Comparison of ENCODE assay signal across 24 cellular contexts in the genomic region with DNA sequence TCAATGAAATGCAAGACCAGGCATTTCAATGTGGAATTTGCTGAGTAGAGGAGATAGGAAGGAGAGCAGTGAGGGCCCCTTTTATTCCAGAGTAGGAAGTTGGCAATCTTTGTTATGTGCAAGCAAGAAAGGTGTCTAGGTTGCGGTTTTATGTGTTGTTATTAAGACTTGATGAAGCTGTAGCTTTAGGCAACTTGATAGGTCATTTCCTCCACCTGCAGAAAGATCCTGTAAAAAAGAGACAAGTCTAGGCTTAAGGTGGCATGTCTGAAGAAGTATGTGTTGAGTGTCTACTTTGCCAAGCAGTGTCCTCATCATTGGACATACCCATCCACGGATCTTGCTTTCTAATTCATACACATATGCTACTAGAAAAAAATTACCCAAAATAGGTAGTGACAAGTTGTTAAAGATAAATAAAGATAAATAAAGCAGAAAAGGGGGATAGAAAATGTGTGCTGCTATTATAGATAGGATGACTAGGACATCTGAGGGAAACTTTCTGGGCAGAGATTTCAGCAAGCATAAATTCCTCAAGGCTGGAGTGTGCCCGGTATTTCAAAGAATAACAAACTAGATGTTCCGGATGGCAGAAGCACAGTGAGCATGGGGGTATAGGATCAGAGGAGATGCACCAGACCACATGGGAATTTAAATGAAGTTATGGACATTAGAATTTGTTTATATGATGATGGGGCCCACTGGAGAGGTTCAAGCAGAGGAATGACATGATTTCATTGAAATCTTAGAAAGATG.
"Had no signal": no experiment of that assay in that cellular context is flagged by ENCODE, and none has a peak within 500 bp of the region (broad histone marks: within the 10 kb centered on the region; RNA-seq: fewer than 3 reads in every experiment).

No MANE protein-coding gene starts in this region.

- H3K27me3 ChIP-seq: body of pancreas, left lung, ovary, right lobe of liver, tibial nerve had no signal

- H3K4me1 ChIP-seq: body of pancreas, left lung, psoas muscle, right lobe of liver, tibial nerve had no signal

- FAIRE-seq: endometrium, urothelium cell line had no signal

- H3K36me3 ChIP-seq: left lung, ovary, right lobe of liver, tibial nerve had no signal

- H3K9me3 ChIP-seq: body of pancreas, mucosa of descending colon, ovary, psoas muscle, right lobe of liver, tibial nerve had no signal

- DNase-seq: activated CD4-positive, alpha-beta memory T cell treated with anti-CD3 and anti-CD28 coated beads, Interleukin-2, amount 10 ng/mL, durations not matched to agents 7 days and 5 days; activated CD4-positive, alpha-beta T cell treated with anti-CD3 and anti-CD28 coated beads for 48 hours; activated CD4-positive, CD25-positive, alpha-beta regulatory T cell; activated CD8-positive, alpha-beta memory T cell treated with anti-CD3 and anti-CD28 coated beads, Interleukin-2, amount 10 ng/mL, durations not matched to agents 7 days and 5 days; activated naive CD4-positive, alpha-beta T cell; activated naive CD8-positive, alpha-beta T cell treated with anti-CD3 and anti-CD28 coated beads for 36 hours; amygdala; body of pancreas; central memory CD4-positive, alpha-beta T cell; hippocampal formation; islet precursor cell; left lung; mucosa of descending colon; naive B cell; ovary; psoas muscle; right lobe of liver; stimulated activated CD8-positive, alpha-beta memory T cell treated with anti-CD3 and anti-CD28 coated beads, Interleukin-4, amount 100 ng/mL, for 48 hours; stimulated activated naive CD4-positive, alpha-beta T cell; T1000 had no signal

- H3K4me3 ChIP-seq: body of pancreas, coronary artery, left lung, mucosa of descending colon, ovary, psoas muscle, right lobe of liver, tibial nerve had no signal

- H3K27ac ChIP-seq: body of pancreas, left lung, ovary, psoas muscle, right lobe of liver, tibial nerve had no signal
